In the genomic region with DNA sequence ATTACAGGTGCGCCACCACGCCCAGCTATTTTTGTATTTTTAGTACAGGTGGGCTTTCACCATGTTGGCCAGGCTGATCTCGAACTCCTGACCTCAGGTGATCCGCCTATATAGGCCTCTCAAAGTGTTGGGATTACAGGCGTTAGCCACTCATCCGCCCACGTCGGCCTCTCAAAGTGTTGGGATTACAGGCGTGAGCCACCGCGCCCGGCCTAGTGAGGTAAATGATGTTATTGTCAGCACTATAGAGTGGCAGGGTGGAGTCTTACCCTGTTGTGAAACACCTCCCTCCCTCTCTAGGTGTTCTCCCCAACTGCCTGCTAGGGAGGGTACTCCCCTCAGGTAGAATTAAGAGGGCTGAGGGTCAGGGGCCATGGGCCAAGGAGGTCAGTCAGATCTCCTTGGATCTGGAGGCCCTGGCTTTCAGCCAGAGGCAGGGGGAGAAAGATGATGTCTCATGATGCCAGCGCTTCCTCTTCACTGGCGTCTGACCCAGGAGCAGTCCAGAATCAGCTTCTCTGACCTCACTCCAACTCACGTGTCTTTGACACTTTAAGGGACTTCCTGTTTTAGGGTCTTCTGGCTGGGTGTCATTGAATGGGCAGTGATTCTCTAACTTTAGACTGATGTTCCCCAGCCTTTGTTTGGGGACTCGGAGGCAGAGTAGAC, we compare ENCODE assay signal across 9 cellular contexts. TPM values are rescaled to one million over a fixed set of nuclear protein-coding genes. Genes with fewer than 3 reads are reported as not detected.
DNase-seq lines count a peak whose midpoint lies in the region; ATAC-seq and TF ChIP-seq lines count a peak whose summit lies in the region.
"Had no signal": no experiment of that assay in that cellular context is flagged by ENCODE, and none has a peak within 500 bp of the region (broad histone marks: within the 10 kb centered on the region; RNA-seq: fewer than 3 reads in every experiment).

No MANE protein-coding gene starts in this region.

- DNase-seq in activated naive CD4-positive, alpha-beta T cell treated with anti-CD3 and anti-CD28 coated beads for 36 hours, result no peak
- no peak for DNase-seq in activated naive CD4-positive, alpha-beta T cell (lab: John Stamatoyannopoulos, UW)
- no peak for DNase-seq in activated CD4-positive, alpha-beta memory T cell treated with anti-CD3 and anti-CD28 coated beads for 36 hours
- DNase-seq in lower lobe of right lung (peak; percentile 74), upper lobe of left lung (peak in 1 of 2 donors; percentile 68), SIG-M5 (lab: John Stamatoyannopoulos, UW) (no peak), HEK293T (ENCODE audit: extremely low spot score) (no peak), psoas muscle (no peak)

- H3K4me3 ChIP-seq in lower lobe of right lung (peak overlapping the region; percentile 79), upper lobe of left lung (peak overlapping the region in 1 of 4 donors; percentile 92), psoas muscle (no peak overlapping the region)

- POLR2A ChIA-PET in activated CD4-positive, alpha-beta memory T cell treated with anti-CD3 and anti-CD28 coated beads for 36 hours (lab: Charles Lee), result interaction anchor here (1.3 to 2.9 kb wide), 3 partner anchors 23 to 29 kb away, joined by 3 to 27 read pairs (median 15); a partner anchor contains a TSS
- POLR2A ChIA-PET in HEK293T (lab: Yijun Ruan, JAX), result interaction anchor here (1.1 to 2.7 kb wide), 3 partner anchors 11 to 31 kb away, joined by 3 to 16 read pairs (median 6); no protein-coding TSS in a partner anchor

- intact Hi-C loops in activated naive CD4-positive, alpha-beta T cell treated with anti-CD3 and anti-CD28 coated beads for 36 hours (cut with micrococcal nuclease), result no loop called here
- intact Hi-C loops in activated CD4-positive, alpha-beta memory T cell treated with anti-CD3 and anti-CD28 coated beads for 36 hours (cut with micrococcal nuclease), result no loop called here
- intact Hi-C loops in lower lobe of right lung (cut with DNase I) (no loop called here), psoas muscle (cut with DNase I) (no loop called here)

- H3K36me3 ChIP-seq in lower lobe of right lung (peaks cover 18% of the 10 kb centered on the region), upper lobe of left lung (peaks cover 5 to 16% (median 8%) of the 10 kb centered on the region in 4 donors), psoas muscle (ENCODE audit: insufficient read depth in 1 of 2, low read depth in 1 of 2) (peaks cover 0 to 19% of the 10 kb centered on the region in 2 donors)

- H3K27ac ChIP-seq in lower lobe of right lung, result peak overlapping the region; percentile 91
- peak overlapping the region; percentile 88 to 96 (median 93) for H3K27ac ChIP-seq in upper lobe of left lung
- H3K27ac ChIP-seq in psoas muscle, result no peak overlapping the region

- no peak for ATAC-seq in lower lobe of right lung
- ATAC-seq in upper lobe of left lung (ENCODE audit: low FRiP score in 2 of 2), result no peak
- no peak for ATAC-seq in psoas muscle

- H3K27me3 ChIP-seq in lower lobe of right lung (ENCODE audit: low read depth), result no peaks in the 10 kb centered on the region
- H3K27me3 ChIP-seq in upper lobe of left lung, result no peaks in the 10 kb centered on the region
- H3K27me3 ChIP-seq in psoas muscle (ENCODE audit: insufficient read depth in 3 of 3, low read length in 2 of 3), result no peaks in the 10 kb centered on the region

- TF ChIP-seq EP300 in upper lobe of left lung (IDR thresholded peaks at IDR 0.05), result no peak

- H3K9me3 Mint-ChIP-seq in activated naive CD4-positive, alpha-beta T cell treated with anti-CD3 and anti-CD28 coated beads for 36 hours, result no peaks in the 10 kb centered on the region
- H3K9me3 Mint-ChIP-seq in activated CD4-positive, alpha-beta memory T cell treated with anti-CD3 and anti-CD28 coated beads for 36 hours, result no peaks in the 10 kb centered on the region

- peak overlapping the region; percentile 86 for H3K4me3 Mint-ChIP-seq in activated naive CD4-positive, alpha-beta T cell treated with anti-CD3 and anti-CD28 coated beads for 36 hours
- H3K4me3 Mint-ChIP-seq in activated CD4-positive, alpha-beta memory T cell treated with anti-CD3 and anti-CD28 coated beads for 36 hours, result peak overlapping the region; percentile 87

- peak in 1 of 4 donors; percentile 60 for TF ChIP-seq POLR2A in upper lobe of left lung (IDR thresholded peaks at IDR 0.05)

- H3K9me3 ChIP-seq in lower lobe of right lung (no peaks in the 10 kb centered on the region), upper lobe of left lung (no peaks in the 10 kb centered on the region), psoas muscle (no peaks in the 10 kb centered on the region)

- no peak overlapping the region for H3K27ac Mint-ChIP-seq in activated naive CD4-positive, alpha-beta T cell treated with anti-CD3 and anti-CD28 coated beads for 36 hours
- H3K27ac Mint-ChIP-seq in activated CD4-positive, alpha-beta memory T cell treated with anti-CD3 and anti-CD28 coated beads for 36 hours, result no peak overlapping the region

- CTCF ChIA-PET in activated naive CD4-positive, alpha-beta T cell treated with anti-CD3 and anti-CD28 coated beads for 36 hours (lab: Charles Lee), result interaction anchor here (0.9 to 5.0 kb wide), 4 partner anchors 17 to 75 kb away, joined by 3 to 29 read pairs (median 4); a partner anchor contains a TSS
- CTCF ChIA-PET in activated CD4-positive, alpha-beta memory T cell treated with anti-CD3 and anti-CD28 coated beads for 36 hours (lab: Charles Lee), result interaction anchor here (1.0 to 8.4 kb wide), 5 partner anchors 18 to 71 kb away, joined by 4 to 152 read pairs (median 11); a partner anchor contains a TSS
- CTCF ChIA-PET in HEK293T (lab: Yijun Ruan, JAX), result interaction anchor here (7.1 kb wide), 1 partner anchor 20 kb away, joined by 47 read pairs; no protein-coding TSS in a partner anchor

- WGBS in upper lobe of left lung, 2 donors, result 62 to 72% methylated on average over 16 of the region's 16 CpGs
- WGBS in psoas muscle, 3 donors, result 82 to 88% (median 84%) methylated on average over 16 of the region's 16 CpGs

- TF ChIP-seq CTCF in lower lobe of right lung (IDR thresholded peaks at IDR 0.05), result no peak
- no peak for TF ChIP-seq CTCF in upper lobe of left lung (IDR thresholded peaks at IDR 0.05)
- no peak for TF ChIP-seq CTCF in psoas muscle (IDR thresholded peaks at IDR 0.05)

- H3K4me1 ChIP-seq in lower lobe of right lung (peaks cover 54% of the 10 kb centered on the region), upper lobe of left lung (peaks cover 29 to 62% (median 45%) of the 10 kb centered on the region in 4 donors), psoas muscle (peaks cover 24% of the 10 kb centered on the region)

- H3K4me1 Mint-ChIP-seq in activated naive CD4-positive, alpha-beta T cell treated with anti-CD3 and anti-CD28 coated beads for 36 hours (ENCODE audit: low read depth), result peaks cover 37% of the 10 kb centered on the region
- H3K4me1 Mint-ChIP-seq in activated CD4-positive, alpha-beta memory T cell treated with anti-CD3 and anti-CD28 coated beads for 36 hours (ENCODE audit: low read depth), result peaks cover 38% of the 10 kb centered on the region

- H3K27me3 Mint-ChIP-seq in activated naive CD4-positive, alpha-beta T cell treated with anti-CD3 and anti-CD28 coated beads for 36 hours (ENCODE audit: low read depth), result no peaks in the 10 kb centered on the region
- no peaks in the 10 kb centered on the region for H3K27me3 Mint-ChIP-seq in activated CD4-positive, alpha-beta memory T cell treated with anti-CD3 and anti-CD28 coated beads for 36 hours

- H3K36me3 Mint-ChIP-seq in activated naive CD4-positive, alpha-beta T cell treated with anti-CD3 and anti-CD28 coated beads for 36 hours (ENCODE audit: low read depth), result peaks cover 2% of the 10 kb centered on the region
- H3K36me3 Mint-ChIP-seq in activated CD4-positive, alpha-beta memory T cell treated with anti-CD3 and anti-CD28 coated beads for 36 hours, result no peaks in the 10 kb centered on the region

TF ChIP-seq in HEK293T, 16 proteins besides CTCF, POLR2A, EP300 and RAD21 (continues in another document):
- TF ChIP-seq SP1 (IDR thresholded peaks at IDR 0.05) (no peak), HDGF (IDR thresholded peaks at IDR 0.05; ENCODE audit: borderline replicate concordance) (no peak), CTBP1 (IDR thresholded peaks at IDR 0.05; ENCODE audit: borderline replicate concordance) (no peak), SUZ12 (IDR thresholded peaks at IDR 0.05) (no peak), ARNT (IDR thresholded peaks at IDR 0.05) (no peak), FOXM1 (IDR thresholded peaks at IDR 0.05; ENCODE audit: borderline replicate concordance) (no peak)

RNA-seq across cellular contexts. Expression of a gene that starts 2.0 kb away (rescaled TPM):
- total RNA-seq in activated naive CD4-positive, alpha-beta T cell treated with anti-CD3 and anti-CD28 coated beads for 36 hours, result 10 to 100 TPM; 46.1 to 49.1 TPM
- total RNA-seq in activated CD4-positive, alpha-beta memory T cell treated with anti-CD3 and anti-CD28 coated beads for 36 hours, result 10 to 100 TPM; 59.0 to 61.1 TPM
- 64.8 TPM for total RNA-seq in lower lobe of right lung
- total RNA-seq in upper lobe of left lung, result 100 to 1,000 TPM in 2 of 6 donors, 10 to 100 TPM in 4; 52.4 to 226 (median 68.3) TPM
- total RNA-seq in psoas muscle, result 10 to 100 TPM; 31.9 to 37.2 (median 33.1) TPM
- 10 to 100 TPM; 30.2 to 39.4 (median 39.4) TPM for polyA plus RNA-seq in psoas muscle

RNA-seq across cellular contexts. Expression of a gene that starts 28.9 kb away (rescaled TPM):
- 10 to 100 TPM; 45.9 to 51.0 TPM for total RNA-seq in activated naive CD4-positive, alpha-beta T cell treated with anti-CD3 and anti-CD28 coated beads for 36 hours
- 100 to 1,000 TPM in 1 of 2 experiments, 10 to 100 TPM in 1; 97.6 to 102 TPM for total RNA-seq in activated CD4-positive, alpha-beta memory T cell treated with anti-CD3 and anti-CD28 coated beads for 36 hours
- total RNA-seq in lower lobe of right lung (34.8 TPM), upper lobe of left lung (10 to 100 TPM; 11.4 to 58.7 (median 31.1) TPM), psoas muscle (1 to 10 TPM; 1.4 to 2.4 (median 1.9) TPM)
- under 1 TPM; 0.20 to 0.64 (median 0.34) TPM for polyA plus RNA-seq in psoas muscle

RNA-seq across cellular contexts. Expression of a gene that starts 30.7 kb away (rescaled TPM):
- total RNA-seq in activated naive CD4-positive, alpha-beta T cell treated with anti-CD3 and anti-CD28 coated beads for 36 hours, result not detected
- not detected for total RNA-seq in activated CD4-positive, alpha-beta memory T cell treated with anti-CD3 and anti-CD28 coated beads for 36 hours
- total RNA-seq in lower lobe of right lung, result 1.9 TPM
- 1 to 10 TPM in 3 of 6 donors, not detected in 3; 1.4 to 4.2 (median 2.0) TPM for total RNA-seq in upper lobe of left lung
- total RNA-seq in psoas muscle, result not detected
- polyA plus RNA-seq in psoas muscle, result under 1 TPM in 2 of 3 donors, not detected in 1; 0.06 to 0.35 TPM
- total RNA-seq: T-helper 2 cell treated with Interferon-gamma antibody and Interleukin-4, amounts not matched to agents 100 ng/mL and 5 ng/mL, for 36 hours had no signal

RNA-seq across cellular contexts. Expression of a gene that starts 47.9 kb away (rescaled TPM):
- 10 to 100 TPM; 17.4 to 19.2 TPM for total RNA-seq in activated naive CD4-positive, alpha-beta T cell treated with anti-CD3 and anti-CD28 coated beads for 36 hours
- 10 to 100 TPM; 21.9 to 22.9 TPM for total RNA-seq in activated CD4-positive, alpha-beta memory T cell treated with anti-CD3 and anti-CD28 coated beads for 36 hours
- total RNA-seq in lower lobe of right lung (3.9 TPM), upper lobe of left lung (10 to 100 TPM in 1 of 6 donors, 1 to 10 TPM in 5; 2.1 to 11.1 (median 8.7) TPM), psoas muscle (10 to 100 TPM in 3 of 4 donors, 1 to 10 TPM in 1; 9.0 to 13.0 (median 12.3) TPM)
- 10 to 100 TPM in 2 of 3 donors, 1 to 10 TPM in 1; 9.8 to 37.9 (median 24.4) TPM for polyA plus RNA-seq in psoas muscle

RNA-seq across cellular contexts. Expression of a gene that starts 50.3 kb away (rescaled TPM):
- 1 to 10 TPM; 1.9 to 2.8 TPM for total RNA-seq in activated naive CD4-positive, alpha-beta T cell treated with anti-CD3 and anti-CD28 coated beads for 36 hours
- 1 to 10 TPM; 1.4 to 1.9 TPM for total RNA-seq in activated CD4-positive, alpha-beta memory T cell treated with anti-CD3 and anti-CD28 coated beads for 36 hours
- 46.0 TPM for total RNA-seq in lower lobe of right lung
- total RNA-seq in upper lobe of left lung, result 10 to 100 TPM; 38.8 to 81.7 (median 67.5) TPM
- total RNA-seq in psoas muscle, result 10 to 100 TPM in 2 of 4 donors, 1 to 10 TPM in 2; 6.9 to 13.8 (median 10.7) TPM
- 1 to 10 TPM; 3.8 to 5.9 (median 4.1) TPM for polyA plus RNA-seq in psoas muscle
